In genomic region chr4:151934766-151935165, GRCh38 we compare ENCODE assay signal across 26 cellular contexts.
"Had no signal": no experiment of that assay in that cellular context is flagged by ENCODE, and none has a peak within 500 bp of the region (broad histone marks: within the 10 kb centered on the region; RNA-seq: fewer than 3 reads in every experiment).

No MANE protein-coding gene starts in this region.

- H3K27ac ChIP-seq: adrenal gland, ascending aorta, brain microvascular endothelial cell, coronary artery, lower lobe of right lung, sigmoid colon, testis, vagina had no signal

- H3K4me3 ChIP-seq: adrenal gland, ascending aorta, coronary artery, lower lobe of right lung, mucosa of descending colon, sigmoid colon, testis, vagina had no signal

- ATAC-seq: activated T-cell treated with anti-CD3 and anti-CD28 coated beads, Interleukin-2, amount 50 U/mL, for 4 hours; lower lobe of right lung; mucosa of descending colon; WTC11 had no signal

- H3K4me1 ChIP-seq: adrenal gland, ascending aorta, lower lobe of right lung, sigmoid colon, testis, vagina had no signal

- DNase-seq: activated CD4-positive, alpha-beta T cell treated with anti-CD3 and anti-CD28 coated beads, Interleukin-2, amount 50 U/mL, for 4 hours; activated CD8-positive, alpha-beta memory T cell treated with anti-CD3 and anti-CD28 coated beads for 24 hours; activated CD8-positive, alpha-beta memory T cell treated with anti-CD3 and anti-CD28 coated beads, Interleukin-2, amount 50 U/mL, for 48 hours; activated naive CD4-positive, alpha-beta T cell; activated T-cell treated with anti-CD3 and anti-CD28 coated beads, Interleukin-2, amount 50 U/mL, for 4 hours; adrenal gland; brain microvascular endothelial cell; central memory CD4-positive, alpha-beta T cell; endodermal cell; foreskin melanocyte; kidney; lower lobe of right lung; mesendoderm; mucosa of descending colon; naive B cell; occipital lobe; sigmoid colon; stimulated activated CD4-positive, alpha-beta T cell treated with anti-CD3 and anti-CD28 coated beads, Interleukin-2, amount 100 ng/mL, for 48 hours; stimulated activated CD8-positive, alpha-beta memory T cell treated with anti-CD3 and anti-CD28 coated beads, Interleukin-4, amount 100 ng/mL, for 48 hours; stimulated activated naive CD4-positive, alpha-beta T cell; testis; trophoblast cell had no signal

- H3K27me3 ChIP-seq: adrenal gland, ascending aorta, brain microvascular endothelial cell, sigmoid colon, testis, vagina had no signal

- H3K9me3 ChIP-seq: adrenal gland, ascending aorta, lower lobe of right lung, mucosa of descending colon, sigmoid colon, testis, vagina had no signal

- H3K36me3 ChIP-seq: adrenal gland, ascending aorta, brain microvascular endothelial cell, lower lobe of right lung, sigmoid colon, vagina had no signal
